15 cellular contexts compared by ENCODE assay signal in genomic region chr16:10813123-10813455, GRCh38. TPM values are rescaled to one million over a fixed set of nuclear protein-coding genes. Genes with fewer than 3 reads are reported as not detected.
"Had no signal": no experiment of that assay in that cellular context is flagged by ENCODE, and none has a peak within 500 bp of the region (broad histone marks: within the 10 kb centered on the region; RNA-seq: fewer than 3 reads in every experiment).

No MANE protein-coding gene starts in this region.

- H3K4me1 Mint-ChIP-seq: T-cell had no signal

- H3K9me3 ChIP-seq: lower lobe of right lung, prostate gland, spleen had no signal

- H3K36me3 Mint-ChIP-seq: activated naive CD8-positive, alpha-beta T cell treated with anti-CD3 and anti-CD28 coated beads, Interleukin-2, amount 10 ng/mL, durations not matched to agents 7 days and 5 days; naive B cell; T-cell had no signal

- DNase-seq: activated CD4-positive, alpha-beta T cell treated with anti-CD3 and anti-CD28 coated beads, Interleukin-2, amount 10 ng/mL, durations not matched to agents 24 days and 14 days; activated gamma-delta T cell treated with Interleukin-2 at 50 U/mL for 16 hours; activated naive CD8-positive, alpha-beta T cell treated with anti-CD3 and anti-CD28 coated beads, Interleukin-2, amount 10 ng/mL, durations not matched to agents 7 days and 5 days; aorta; dorsolateral prefrontal cortex; lower lobe of right lung; naive B cell; spleen; stimulated activated CD4-positive, alpha-beta T cell treated with anti-CD3 and anti-CD28 coated beads, Interleukin-2, amount 100 ng/mL, for 24 hours; T-cell had no signal

- H3K4me3 Mint-ChIP-seq: activated naive CD8-positive, alpha-beta T cell treated with anti-CD3 and anti-CD28 coated beads, Interleukin-2, amount 10 ng/mL, durations not matched to agents 7 days and 5 days; stimulated activated naive CD8-positive, alpha-beta T cell treated with anti-CD3 and anti-CD28 coated beads, Interleukin-15, Interleukin-2, amounts not matched to agents 100 ng/mL and 50 ng/mL, for 24 hours; T-cell had no signal

- H3K27ac ChIP-seq: dorsolateral prefrontal cortex, lower lobe of right lung, prostate gland had no signal

- H3K4me1 ChIP-seq: prostate gland had no signal

- ATAC-seq: esophagus mucosa, sciatic nerve, T-cell had no signal

- H3K4me3 ChIP-seq: dorsolateral prefrontal cortex, lower lobe of right lung, prostate gland, spleen had no signal

- H3K36me3 ChIP-seq: lower lobe of right lung, prostate gland, spleen had no signal

- H3K9me3 Mint-ChIP-seq: activated CD4-positive, alpha-beta T cell treated with anti-CD3 and anti-CD28 coated beads, Interleukin-2, amount 10 ng/mL, durations not matched to agents 24 days and 14 days; activated naive CD8-positive, alpha-beta T cell treated with anti-CD3 and anti-CD28 coated beads, Interleukin-2, amount 10 ng/mL, durations not matched to agents 7 days and 5 days; naive B cell; stimulated activated naive CD8-positive, alpha-beta T cell treated with anti-CD3 and anti-CD28 coated beads, Interleukin-15, Interleukin-2, amounts not matched to agents 100 ng/mL and 50 ng/mL, for 24 hours; T-cell had no signal

- H3K27ac Mint-ChIP-seq: activated naive CD8-positive, alpha-beta T cell treated with anti-CD3 and anti-CD28 coated beads, Interleukin-2, amount 10 ng/mL, durations not matched to agents 7 days and 5 days; T-cell had no signal

RNA-seq across cellular contexts. Expression of gene TVP23A, which starts 5.5 kb away (rescaled TPM):
- total RNA-seq: activated CD4-positive, alpha-beta T cell treated with anti-CD3 and anti-CD28 coated beads, Interleukin-2, amount 10 ng/mL, durations not matched to agents 24 days and 14 days; activated naive CD8-positive, alpha-beta T cell treated with anti-CD3 and anti-CD28 coated beads, Interleukin-2, amount 10 ng/mL, durations not matched to agents 7 days and 5 days; bronchial epithelial cell; esophagus mucosa had no signal
